ENCODE assay signal across 1 cellular context in genomic region chr11:65437436-65438227, GRCh38.
TF ChIP-seq lines count a peak whose summit lies in the region.

No MANE protein-coding gene starts in this region.

TF ChIP-seq in HepG2, 621 proteins besides CTCF, POLR2A, EP300 and RAD21:
- no peak for TF ChIP-seq HOXD1 (CRISPR knock-in tag; IDR thresholded peaks at IDR 0.05)
- TF ChIP-seq GTF3A (CRISPR knock-in tag; conservative IDR thresholded peaks at IDR 0.05), result no peak
- no peak for TF ChIP-seq KLF11 (CRISPR knock-in tag; IDR thresholded peaks at IDR 0.05)
- no peak for TF ChIP-seq ZNF44 (CRISPR knock-in tag; IDR thresholded peaks at IDR 0.05)
- TF ChIP-seq ARNT (IDR thresholded peaks at IDR 0.05), result no peak
- TF ChIP-seq TBX2 (CRISPR knock-in tag; IDR thresholded peaks at IDR 0.05; ENCODE audit: borderline replicate concordance), result no peak
- no peak for TF ChIP-seq ZNF891 (CRISPR knock-in tag; IDR thresholded peaks at IDR 0.05)
- TF ChIP-seq LCORL (IDR thresholded peaks at IDR 0.05), result no peak
- TF ChIP-seq LCORL (CRISPR knock-in tag; IDR thresholded peaks at IDR 0.05), result no peak
- TF ChIP-seq U2AF2 (IDR thresholded peaks at IDR 0.05; ENCODE audit: low read depth, low read length), result no peak
- TF ChIP-seq SRF (IDR thresholded peaks at IDR 0.05; ENCODE audit: low read depth, low read length), result no peak
- TF ChIP-seq POLR2AphosphoS5 (IDR thresholded peaks at IDR 0.05; ENCODE audit: low read depth, low read length), result peak; percentile 46; the same call in 1 of the 2 replicates
- no peak for TF ChIP-seq ZNF781 (CRISPR knock-in tag; IDR thresholded peaks at IDR 0.05; ENCODE audit: borderline replicate concordance, not compliant biosample characterization)
- TF ChIP-seq ZNF256 (CRISPR knock-in tag; conservative IDR thresholded peaks at IDR 0.05), result no peak
- peak; percentile 77 for TF ChIP-seq RBFOX2 (IDR thresholded peaks at IDR 0.05; ENCODE audit: low read depth, low read length)
- TF ChIP-seq, protein P1, sequence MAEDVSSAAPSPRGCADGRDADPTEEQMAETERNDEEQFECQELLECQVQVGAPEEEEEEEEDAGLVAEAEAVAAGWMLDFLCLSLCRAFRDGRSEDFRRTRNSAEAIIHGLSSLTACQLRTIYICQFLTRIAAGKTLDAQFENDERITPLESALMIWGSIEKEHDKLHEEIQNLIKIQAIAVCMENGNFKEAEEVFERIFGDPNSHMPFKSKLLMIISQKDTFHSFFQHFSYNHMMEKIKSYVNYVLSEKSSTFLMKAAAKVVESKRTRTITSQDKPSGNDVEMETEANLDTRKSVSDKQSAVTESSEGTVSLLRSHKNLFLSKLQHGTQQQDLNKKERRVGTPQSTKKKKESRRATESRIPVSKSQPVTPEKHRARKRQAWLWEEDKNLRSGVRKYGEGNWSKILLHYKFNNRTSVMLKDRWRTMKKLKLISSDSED (CRISPR knock-in tag; IDR thresholded peaks at IDR 0.05), result no peak
- no peak for TF ChIP-seq KDM4B (CRISPR knock-in tag; IDR thresholded peaks at IDR 0.05)
- peak; percentile 71 for TF ChIP-seq AGO2 (optimal IDR thresholded peaks at IDR 0.05; ENCODE audit: low read depth, low read length)
- peak; percentile 66; the same call in 1 of the 2 replicates for TF ChIP-seq CEBPB (IDR thresholded peaks at IDR 0.05; ENCODE audit: borderline replicate concordance, low read depth, low read length)
- no peak for TF ChIP-seq ZNF33A (CRISPR knock-in tag; IDR thresholded peaks at IDR 0.05; ENCODE audit: borderline replicate concordance)
- TF ChIP-seq HOMEZ (CRISPR knock-in tag; IDR thresholded peaks at IDR 0.05; ENCODE audit: low read depth), result no peak
- no peak for TF ChIP-seq YEATS2 (CRISPR knock-in tag; IDR thresholded peaks at IDR 0.05; ENCODE audit: borderline replicate concordance)
- TF ChIP-seq MTERF4 (CRISPR knock-in tag; IDR thresholded peaks at IDR 0.05), result no peak
- TF ChIP-seq ZNF652 (CRISPR knock-in tag; IDR thresholded peaks at IDR 0.05; ENCODE audit: borderline replicate concordance, low read depth), result no peak
- no peak for TF ChIP-seq RFX1 (IDR thresholded peaks at IDR 0.05)
- TF ChIP-seq DMTF1 (CRISPR knock-in tag; IDR thresholded peaks at IDR 0.05), result no peak
- peak; percentile 89 for TF ChIP-seq POLR2G (IDR thresholded peaks at IDR 0.05; ENCODE audit: low read depth, low read length)
- no peak for TF ChIP-seq NAIF1 (CRISPR knock-in tag; IDR thresholded peaks at IDR 0.05; ENCODE audit: borderline replicate concordance)
- TF ChIP-seq FOXP1 (IDR thresholded peaks at IDR 0.05), result no peak
- TF ChIP-seq FOXP1 (CRISPR knock-in tag; IDR thresholded peaks at IDR 0.05), result 0 out of 2 replicates have a peak, but pooled peaks have one; percentile 14
- TF ChIP-seq SP2 (CRISPR knock-in tag; IDR thresholded peaks at IDR 0.05), result no peak
- TF ChIP-seq SOX6 (IDR thresholded peaks at IDR 0.05), result no peak
- TF ChIP-seq SOX6 (CRISPR knock-in tag; IDR thresholded peaks at IDR 0.05), result no peak
- no peak for TF ChIP-seq ZNF441 (CRISPR knock-in tag; IDR thresholded peaks at IDR 0.05; ENCODE audit: borderline replicate concordance)
- no peak for TF ChIP-seq SOX13 (IDR thresholded peaks at IDR 0.05)
- 0 out of 4 replicates have a peak, but pooled peaks of 1 of the 2 experiments have one; percentile 55 for TF ChIP-seq SOX13 (CRISPR knock-in tag; conservative IDR thresholded peaks at IDR 0.05 in 1 of 2, IDR thresholded peaks at IDR 0.05 in 1 of 2)
- TF ChIP-seq ARNTL (CRISPR knock-in tag; IDR thresholded peaks at IDR 0.05), result no peak
- TF ChIP-seq, protein P2, sequence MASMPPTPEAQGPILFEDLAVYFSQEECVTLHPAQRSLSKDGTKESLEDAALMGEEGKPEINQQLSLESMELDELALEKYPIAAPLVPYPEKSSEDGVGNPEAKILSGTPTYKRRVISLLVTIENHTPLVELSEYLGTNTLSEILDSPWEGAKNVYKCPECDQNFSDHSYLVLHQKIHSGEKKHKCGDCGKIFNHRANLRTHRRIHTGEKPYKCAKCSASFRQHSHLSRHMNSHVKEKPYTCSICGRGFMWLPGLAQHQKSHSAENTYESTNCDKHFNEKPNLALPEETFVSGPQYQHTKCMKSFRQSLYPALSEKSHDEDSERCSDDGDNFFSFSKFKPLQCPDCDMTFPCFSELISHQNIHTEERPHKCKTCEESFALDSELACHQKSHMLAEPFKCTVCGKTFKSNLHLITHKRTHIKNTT (CRISPR knock-in tag; IDR thresholded peaks at IDR 0.05), result no peak
- no peak for TF ChIP-seq MAF1 (CRISPR knock-in tag; IDR thresholded peaks at IDR 0.05; ENCODE audit: borderline replicate concordance)
- no peak for TF ChIP-seq NR1H2 (CRISPR knock-in tag; IDR thresholded peaks at IDR 0.05; ENCODE audit: borderline replicate concordance, low read depth)
- no peak for TF ChIP-seq ZNF296 (CRISPR knock-in tag; conservative IDR thresholded peaks at IDR 0.05)
- no peak for TF ChIP-seq ETV5 (CRISPR knock-in tag; IDR thresholded peaks at IDR 0.05; ENCODE audit: borderline replicate concordance)
- no peak for TF ChIP-seq ZHX1 (CRISPR knock-in tag; IDR thresholded peaks at IDR 0.05; ENCODE audit: low read depth)
- no peak for TF ChIP-seq ZNF160 (CRISPR knock-in tag; IDR thresholded peaks at IDR 0.05)
- no peak for TF ChIP-seq ELF1 (CRISPR knock-in tag; IDR thresholded peaks at IDR 0.05)
- no peak for TF ChIP-seq FOXA1 (IDR thresholded peaks at IDR 0.05)
- peak; percentile 48 for TF ChIP-seq FOXA1 (CRISPR knock-in tag; IDR thresholded peaks at IDR 0.05)
- TF ChIP-seq CBX5 (CRISPR knock-in tag; IDR thresholded peaks at IDR 0.05; ENCODE audit: borderline replicate concordance), result no peak
- peak; percentile 82 for TF ChIP-seq PAF1 (CRISPR knock-in tag; IDR thresholded peaks at IDR 0.05)
- TF ChIP-seq ATF1 (CRISPR knock-in tag; IDR thresholded peaks at IDR 0.05), result no peak
- TF ChIP-seq MYC (CRISPR knock-in tag; IDR thresholded peaks at IDR 0.05; ENCODE audit: borderline replicate concordance), result no peak
- no peak for TF ChIP-seq HCFC1 (IDR thresholded peaks at IDR 0.05; ENCODE audit: low read depth, low read length)
- peak; percentile 94 for TF ChIP-seq RBM22 (optimal IDR thresholded peaks at IDR 0.05; ENCODE audit: low read length)
- no peak for TF ChIP-seq ASH2L (IDR thresholded peaks at IDR 0.05; ENCODE audit: insufficient read length, low read depth, low read length)
- TF ChIP-seq AFF4 (CRISPR knock-in tag; IDR thresholded peaks at IDR 0.05), result no peak
- peak; percentile 30 for TF ChIP-seq XRCC5 (optimal IDR thresholded peaks at IDR 0.05; ENCODE audit: low read length)
